Comparison of ENCODE assay signal across 1 cellular context in the genomic region with DNA sequence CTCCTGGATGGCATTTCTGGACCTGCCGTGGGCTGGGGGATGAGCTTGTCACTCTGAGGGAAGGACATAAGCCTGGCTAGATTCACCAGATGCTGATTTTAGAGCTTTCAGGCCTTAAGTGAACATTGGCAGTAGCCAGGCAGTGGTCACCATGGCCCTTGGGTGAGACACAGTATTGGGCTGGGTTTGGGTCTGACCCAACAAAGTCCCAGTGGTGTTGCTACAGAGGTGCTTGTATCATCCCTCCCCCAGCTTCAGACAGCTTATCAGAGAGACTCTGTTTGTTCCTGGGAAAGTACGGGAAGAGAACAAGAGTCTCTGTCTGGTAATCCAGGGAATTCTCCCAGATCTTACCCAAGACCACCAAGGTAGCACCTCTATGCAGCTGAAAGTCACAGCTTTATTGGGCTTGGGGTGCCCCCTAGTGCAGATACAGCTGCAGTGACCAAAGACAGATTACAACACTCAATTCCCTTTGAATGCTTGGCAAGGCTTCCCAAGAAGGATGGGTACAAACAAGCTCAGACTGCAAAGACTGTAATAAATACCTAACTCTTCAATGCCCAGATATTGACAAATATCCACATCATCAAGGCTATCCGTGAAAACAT.
TF ChIP-seq lines count a peak whose summit lies in the region.

No MANE protein-coding gene starts in this region.

TF ChIP-seq in HEK293, 187 proteins besides CTCF, POLR2A, EP300 and RAD21 (continued from another document):
- TF ChIP-seq, protein P1, sequence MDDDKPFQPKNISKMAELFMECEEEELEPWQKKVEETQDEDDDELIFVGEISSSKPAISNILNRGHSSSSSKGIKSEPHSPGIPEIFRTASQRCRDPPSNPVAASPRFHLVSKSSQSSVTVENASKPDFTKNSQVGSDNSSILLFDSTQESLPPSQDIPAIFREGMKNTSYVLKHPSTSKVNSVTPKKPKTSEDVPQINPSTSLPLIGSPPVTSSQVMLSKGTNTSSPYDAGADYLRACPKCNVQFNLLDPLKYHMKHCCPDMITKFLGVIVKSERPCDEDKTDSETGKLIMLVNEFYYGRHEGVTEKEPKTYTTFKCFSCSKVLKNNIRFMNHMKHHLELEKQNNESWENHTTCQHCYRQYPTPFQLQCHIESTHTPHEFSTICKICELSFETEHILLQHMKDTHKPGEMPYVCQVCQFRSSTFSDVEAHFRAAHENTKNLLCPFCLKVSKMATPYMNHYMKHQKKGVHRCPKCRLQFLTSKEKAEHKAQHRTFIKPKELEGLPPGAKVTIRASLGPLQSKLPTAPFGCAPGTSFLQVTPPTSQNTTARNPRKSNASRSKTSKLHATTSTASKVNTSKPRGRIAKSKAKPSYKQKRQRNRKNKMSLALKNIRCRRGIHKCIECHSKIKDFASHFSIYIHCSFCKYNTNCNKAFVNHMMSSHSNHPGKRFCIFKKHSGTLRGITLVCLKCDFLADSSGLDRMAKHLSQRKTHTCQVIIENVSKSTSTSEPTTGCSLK (tag by site-specific recombination; IDR thresholded peaks at IDR 0.05), result no peak
- TF ChIP-seq GLIS1 (tag by site-specific recombination; IDR thresholded peaks at IDR 0.05) (peak; percentile 9; the same call in 1 of the 2 replicates), ZNF423 (tag by site-specific recombination; IDR thresholded peaks at IDR 0.05) (no peak), SETDB1 (IDR thresholded peaks at IDR 0.05; ENCODE audit: insufficient read length, low read length) (peak; percentile 60)
